ENCODE assay signal across 25 cellular contexts in genomic region chr9:105713939-105714331, GRCh38. TPM values are rescaled to one million over a fixed set of nuclear protein-coding genes. Genes with fewer than 3 reads are reported as not detected.
"Had no signal": no experiment of that assay in that cellular context is flagged by ENCODE, and none has a peak within 500 bp of the region (broad histone marks: within the 10 kb centered on the region; RNA-seq: fewer than 3 reads in every experiment).

No MANE protein-coding gene starts in this region.

- H3K27ac Mint-ChIP-seq: neural progenitor cell; progenitor cell of endocrine pancreas; stimulated activated memory B cell treated with anti-CD40 and anti-IgM and Interleukin-4, amounts not matched to agents 10 μg/mL and 1 μg/mL and 100 μg/mL, for 72 hours had no signal

- H3K27me3 Mint-ChIP-seq: naive thymus-derived CD8-positive, alpha-beta T cell; progenitor cell of endocrine pancreas; stimulated activated memory B cell treated with anti-CD40 and anti-IgM and Interleukin-4, amounts not matched to agents 10 μg/mL and 1 μg/mL and 100 μg/mL, for 72 hours had no signal

- H3K27me3 ChIP-seq: heart left ventricle, neural progenitor cell, pancreas, spleen, stomach, transverse colon had no signal

- ATAC-seq: esophagus mucosa; left colon; naive thymus-derived CD8-positive, alpha-beta T cell; pancreas; sciatic nerve; stimulated activated memory B cell treated with anti-CD40 and anti-IgM and Interleukin-4, amounts not matched to agents 10 μg/mL and 1 μg/mL and 100 μg/mL, for 72 hours had no signal

- H3K4me1 ChIP-seq: pancreas, spleen, stomach, transverse colon had no signal

- H3K36me3 ChIP-seq: neural progenitor cell, pancreas, thoracic aorta, transverse colon had no signal

- H3K9me3 Mint-ChIP-seq: naive thymus-derived CD8-positive, alpha-beta T cell; stimulated activated memory B cell treated with anti-CD40 and anti-IgM and Interleukin-4, amounts not matched to agents 10 μg/mL and 1 μg/mL and 100 μg/mL, for 72 hours had no signal

- H2AFZ ChIP-seq: neural progenitor cell had no signal

- H3K4me3 ChIP-seq: heart left ventricle, neural progenitor cell, pancreas, spleen, stomach, thoracic aorta, transverse colon had no signal

- H3K4me1 Mint-ChIP-seq: stimulated activated memory B cell treated with anti-CD40 and anti-IgM and Interleukin-4, amounts not matched to agents 10 μg/mL and 1 μg/mL and 100 μg/mL, for 72 hours had no signal

- DNase-seq: effector memory CD4-positive, alpha-beta T cell; heart left ventricle; hippocampal formation; left colon; mesendoderm; naive thymus-derived CD8-positive, alpha-beta T cell; occipital lobe; spleen; stimulated activated CD4-positive, alpha-beta T cell treated with anti-CD3 and anti-CD28 coated beads, Interleukin-15, amount 100 ng/mL, for 24 hours; stimulated activated CD4-positive, alpha-beta T cell treated with anti-CD3 and anti-CD28 coated beads, Interleukin-1b, Interleukin-23, amount 100 ng/mL, for 48 hours; stimulated activated CD4-positive, alpha-beta T cell treated with anti-CD3 and anti-CD28 coated beads, Interleukin-4, amount 100 ng/mL, for 24 hours; stomach; substantia nigra; transverse colon had no signal

- H3K9ac ChIP-seq: neural progenitor cell had no signal

- H3K4me2 ChIP-seq: neural progenitor cell had no signal

- H3K9me3 ChIP-seq: heart left ventricle, pancreas, spleen, stomach, thoracic aorta, transverse colon had no signal

- H3K27ac ChIP-seq: heart left ventricle, neural progenitor cell, pancreas, spleen, stomach, thoracic aorta, transverse colon had no signal

- H3K4me3 Mint-ChIP-seq: naive thymus-derived CD8-positive, alpha-beta T cell; neural progenitor cell; stimulated activated memory B cell treated with anti-CD40 and anti-IgM and Interleukin-4, amounts not matched to agents 10 μg/mL and 1 μg/mL and 100 μg/mL, for 72 hours had no signal

RNA-seq across cellular contexts. Expression of gene TAL2, which starts 51.7 kb away (rescaled TPM):
- total RNA-seq: esophagus mucosa; glomerular endothelial cell; heart left ventricle; left colon; lung microvascular endothelial cell; naive thymus-derived CD8-positive, alpha-beta T cell; sciatic nerve; spleen; thoracic aorta; transverse colon had no signal
- polyA plus RNA-seq: fibroblast of lung, stomach, urinary bladder had no signal
